ENCODE assay signal across 24 cellular contexts in genomic region chr17:34730816-34731215, GRCh38.
"Had no signal": no experiment of that assay in that cellular context is flagged by ENCODE, and none has a peak within 500 bp of the region (broad histone marks: within the 10 kb centered on the region; RNA-seq: fewer than 3 reads in every experiment).

No MANE protein-coding gene starts in this region.

- H3K4me3 ChIP-seq: left ventricle myocardium inferior, lung, mucosa of descending colon, right atrium auricular region, right lobe of liver, skin epidermis, suprapubic skin, thoracic aorta, tibial artery, uterus had no signal

- H3K27ac Mint-ChIP-seq: natural killer cell treated with Interleukin-12 subunit alpha and Interleukin-12 subunit beta and Interleukin-15 and Interleukin-18, amount 100 ng/mL, for 72 hours; progenitor cell of endocrine pancreas; stimulated activated effector memory CD8-positive, alpha-beta T cell treated with anti-CD3 and anti-CD28 coated beads, Interleukin-12 subunit alpha, Interleukin-12 subunit beta, amount 100 ng/mL, for 72 hours; stimulated activated naive CD8-positive, alpha-beta T cell treated with anti-CD3 and anti-CD28 coated beads, Interleukin-15, Interleukin-2, amounts not matched to agents 100 ng/mL and 50 ng/mL, for 24 hours; type B pancreatic cell had no signal

- ATAC-seq: mucosa of descending colon; naive thymus-derived CD4-positive, alpha-beta T cell; right lobe of liver; stimulated activated effector memory CD8-positive, alpha-beta T cell treated with anti-CD3 and anti-CD28 coated beads, Interleukin-12 subunit alpha, Interleukin-12 subunit beta, amount 100 ng/mL, for 72 hours had no signal

- H3K36me3 Mint-ChIP-seq: natural killer cell treated with Interleukin-12 subunit alpha and Interleukin-12 subunit beta and Interleukin-15 and Interleukin-18, amount 100 ng/mL, for 72 hours; stimulated activated effector memory CD8-positive, alpha-beta T cell treated with anti-CD3 and anti-CD28 coated beads, Interleukin-12 subunit alpha, Interleukin-12 subunit beta, amount 100 ng/mL, for 72 hours; type B pancreatic cell had no signal

- H3K4me1 Mint-ChIP-seq: naive thymus-derived CD4-positive, alpha-beta T cell; stimulated activated effector memory CD8-positive, alpha-beta T cell treated with anti-CD3 and anti-CD28 coated beads, Interleukin-12 subunit alpha, Interleukin-12 subunit beta, amount 100 ng/mL, for 72 hours had no signal

- H3K27me3 ChIP-seq: right atrium auricular region, right lobe of liver, suprapubic skin, uterus had no signal

- H3K4me1 ChIP-seq: left ventricle myocardium inferior, parathyroid adenoma, right atrium auricular region, right lobe of liver, suprapubic skin, tibial artery, uterus had no signal

- H3K9me3 Mint-ChIP-seq: natural killer cell treated with Interleukin-12 subunit alpha and Interleukin-12 subunit beta and Interleukin-15 and Interleukin-18, amount 100 ng/mL, for 72 hours; stimulated activated effector memory CD8-positive, alpha-beta T cell treated with anti-CD3 and anti-CD28 coated beads, Interleukin-12 subunit alpha, Interleukin-12 subunit beta, amount 100 ng/mL, for 72 hours; stimulated activated naive CD8-positive, alpha-beta T cell treated with anti-CD3 and anti-CD28 coated beads, Interleukin-15, Interleukin-2, amounts not matched to agents 100 ng/mL and 50 ng/mL, for 24 hours; type B pancreatic cell had no signal

- H3K27ac ChIP-seq: left ventricle myocardium inferior, parathyroid adenoma, right atrium auricular region, right lobe of liver, skin epidermis, suprapubic skin, thoracic aorta, tibial artery, uterus had no signal

- H3K4me3 Mint-ChIP-seq: naive thymus-derived CD4-positive, alpha-beta T cell; natural killer cell treated with Interleukin-12 subunit alpha and Interleukin-12 subunit beta and Interleukin-15 and Interleukin-18, amount 100 ng/mL, for 72 hours; neural crest cell; stimulated activated effector memory CD8-positive, alpha-beta T cell treated with anti-CD3 and anti-CD28 coated beads, Interleukin-12 subunit alpha, Interleukin-12 subunit beta, amount 100 ng/mL, for 72 hours; stimulated activated naive CD8-positive, alpha-beta T cell treated with anti-CD3 and anti-CD28 coated beads, Interleukin-15, Interleukin-2, amounts not matched to agents 100 ng/mL and 50 ng/mL, for 24 hours; type B pancreatic cell had no signal

- H3K9me3 ChIP-seq: left ventricle myocardium inferior, mucosa of descending colon, right atrium auricular region, right lobe of liver, suprapubic skin, thoracic aorta, tibial artery, uterus had no signal

- H3K36me3 ChIP-seq: left ventricle myocardium inferior, right atrium auricular region, right lobe of liver, suprapubic skin, thoracic aorta, tibial artery, uterus had no signal

- DNase-seq: hippocampal formation; left ventricle myocardium inferior; mesendoderm; midbrain; mucosa of descending colon; naive thymus-derived CD4-positive, alpha-beta T cell; nucleus accumbens; stimulated activated CD4-positive, alpha-beta T cell treated with anti-CD3 and anti-CD28 coated beads, Interleukin-4, amount 100 ng/mL, for 24 hours; stimulated activated naive CD4-positive, alpha-beta T cell; uterus had no signal

- H3K9ac ChIP-seq: parathyroid adenoma had no signal
